Comparison of ENCODE assay signal across 9 cellular contexts in genomic region chr1:19452221-19452663, GRCh38. TPM values are rescaled to one million over a fixed set of nuclear protein-coding genes. Genes with fewer than 3 reads are reported as not detected.
DNase-seq lines count a peak whose midpoint lies in the region; FAIRE-seq and TF ChIP-seq lines count a peak whose summit lies in the region.
"Had no signal": no experiment of that assay in that cellular context is flagged by ENCODE, and none has a peak within 500 bp of the region (broad histone marks: within the 10 kb centered on the region; RNA-seq: fewer than 3 reads in every experiment).

No MANE protein-coding gene starts in this region.

- no peaks in the 10 kb centered on the region for H3K27me3 ChIP-seq in GM23248 (replicated peaks; ENCODE audit: insufficient read depth)
- no peaks in the 10 kb centered on the region for H3K27me3 ChIP-seq in layer of hippocampus (ENCODE audit: control insufficient read depth, insufficient read depth, low read length)
- H3K27me3 ChIP-seq in subcutaneous abdominal adipose tissue (ENCODE audit: control insufficient read depth in 5 of 5, insufficient read depth in 4 of 5, low read length in 5 of 5), result no peaks in the 10 kb centered on the region

- H3K79me2 ChIP-seq in GM23248 (ENCODE audit: insufficient read depth), result peaks cover 73% of the 10 kb centered on the region

- no peak overlapping the region for H2AFZ ChIP-seq in GM23248

- WGBS in GM23248 (ENCODE audit: low coverage in 1 of 2, low lambda C conversion rate in 2 of 2, missing lambda C conversion rate in 2 of 2), 2 experiments, result 1 to 2% methylated on average over 12 of the region's 12 CpGs

- peak overlapping the region; percentile 95 for H3K27ac ChIP-seq in GM23248
- peak overlapping the region; percentile 55 for H3K27ac ChIP-seq in layer of hippocampus (ENCODE audit: low read depth, low read length)
- H3K27ac ChIP-seq in subcutaneous abdominal adipose tissue (ENCODE audit: low read depth, low read length), result peak overlapping the region; percentile 27
- H3K27ac ChIP-seq: KMS-11 had no signal

- H4K20me1 ChIP-seq in GM23248 (ENCODE audit: insufficient read depth), result no peaks in the 10 kb centered on the region; the same call in 1 of the 2 replicates

- TF ChIP-seq CTCF in astrocyte of the spinal cord (IDR thresholded peaks at IDR 0.05; ENCODE audit: low read depth, low read length), result no peak

- H3K9ac ChIP-seq in GM23248 (peak overlapping the region; percentile 80), subcutaneous abdominal adipose tissue (ENCODE audit: low read length in 5 of 5) (peak overlapping the region in 1 of 5 donors; percentile 6)
- H3K9ac ChIP-seq: KMS-11 had no signal

- peak; percentile 97 for DNase-seq in GM23248
- peak; percentile 84 for DNase-seq in astrocyte of the spinal cord (ENCODE audit: low read depth, low spot score)
- DNase-seq in GM12891 (ENCODE audit: insufficient read length, low spot score), result no peak
- no peak for DNase-seq in NCI-H2227 treated with DMSO at 0.1 percent for 48 hours (lab: John Stamatoyannopoulos, UW)
- no peak for DNase-seq in AML-193 (lab: John Stamatoyannopoulos, UW)
- no peak for DNase-seq in medulla oblongata (ENCODE audit: extremely low spot score)

- no peak for TF ChIP-seq POLR2A in GM12891 (IDR thresholded peaks at IDR 0.05; ENCODE audit: low read depth, low read length)

- H3K4me1 ChIP-seq in GM23248 (ENCODE audit: insufficient read depth) (peaks cover 96% of the 10 kb centered on the region), subcutaneous abdominal adipose tissue (ENCODE audit: control insufficient read depth in 5 of 5, insufficient read depth in 5 of 5, low read length in 5 of 5) (peaks cover 17 to 99% (median 85%) of the 10 kb centered on the region in 5 donors)

- H3F3A ChIP-seq in GM23248 (ENCODE audit: insufficient read depth), result peaks cover 89% of the 10 kb centered on the region

- in situ Hi-C loops in GM23248 (cut with MboI) (no loop called here), astrocyte of the spinal cord (cut with HindIII; ENCODE audit: low sequenced_read_pairs) (no loop called here)

- no peak for FAIRE-seq in GM12891 (lab: Jason Lieb, UNC)

- H3K4me2 ChIP-seq in GM23248 (ENCODE audit: unreplicated experiment), result peak overlapping the region; percentile 77
- H3K4me2 ChIP-seq: KMS-11 had no signal

- H3K9me2 ChIP-seq in GM23248 (ENCODE audit: insufficient read depth), result no peaks in the 10 kb centered on the region

- peak overlapping the region; percentile 34; the same call in 1 of the 2 replicates for H3K4me3 ChIP-seq in GM23248
- H3K4me3 ChIP-seq in astrocyte of the spinal cord (ENCODE audit: low read depth, low read length), result no peak overlapping the region
- peak overlapping the region in 1 of 5 donors; percentile 41 for H3K4me3 ChIP-seq in subcutaneous abdominal adipose tissue (ENCODE audit: low read depth in 1 of 5, low read length in 5 of 5)

- no peaks in the 10 kb centered on the region for H3K36me3 ChIP-seq in GM23248 (ENCODE audit: low read depth)
- peaks cover 0 to 4% (median 0%) of the 10 kb centered on the region in 5 donors for H3K36me3 ChIP-seq in subcutaneous abdominal adipose tissue (ENCODE audit: control insufficient read depth in 5 of 5, insufficient read depth in 5 of 5, low read length in 5 of 5)

- no peaks in the 10 kb centered on the region for H3K9me3 ChIP-seq in GM23248 (ENCODE audit: low read depth)
- H3K9me3 ChIP-seq in subcutaneous abdominal adipose tissue (ENCODE audit: control insufficient read depth in 5 of 5, low read length in 5 of 5), result no peaks in the 10 kb centered on the region

TF ChIP-seq in GM12891, 5 proteins besides CTCF, POLR2A, EP300 and RAD21:
- no peak for TF ChIP-seq POU2F2 (IDR thresholded peaks at IDR 0.05; ENCODE audit: low read depth, low read length)
- no peak for TF ChIP-seq SPI1 (IDR thresholded peaks at IDR 0.05; ENCODE audit: low read depth, low read length)
- TF ChIP-seq POLR2AphosphoS5 (IDR thresholded peaks at IDR 0.05; ENCODE audit: low read depth, low read length), result no peak
- TF ChIP-seq PAX5 (IDR thresholded peaks at IDR 0.05; ENCODE audit: insufficient read depth, low read length, severe bottlenecking), result no peak
- TF ChIP-seq TAF1 (IDR thresholded peaks at IDR 0.05; ENCODE audit: low read depth, low read length), result no peak
TF ChIP-seq in GM12891: peak in this region for 0.

RNA-seq across cellular contexts. Expression of gene CAPZB, which starts 33.1 kb away (rescaled TPM):
- 188 and 229 TPM in 2 replicates for total RNA-seq in GM23248 (2014; rRNA removed; shearing (Covaris generic))
- polyA plus RNA-seq in GM23248 (2016; fragmentation: Nextera tagmentation; extraction: Ambion mirVana), result 494 and 506 TPM in 2 replicates
- polyA plus RNA-seq in GM12891 (2012; ENCODE audit: low read depth, missing spikeins), result 305 TPM

Comparison
In these comparisons a context has a peak if more than half of its experiments do, and no peak if none do; other contexts are left out.
1. DNase-seq: peak in GM23248 (single experiment) and astrocyte of the spinal cord (single experiment); none in GM12891 (single experiment), NCI-H2227 treated with DMSO at 0.1 percent for 48 hours (single experiment), AML-193 (0 of 2) and medulla oblongata (single experiment).
2. H3K27ac ChIP-seq: peak in every context shown above with its lines; median percentile 95 in GM23248; 55 in layer of hippocampus; 27 in subcutaneous abdominal adipose tissue.